1 cellular context compared by ENCODE assay signal in genomic region chr22:39250131-39250530, GRCh38.
TF ChIP-seq lines count a peak whose summit lies in the region.

No MANE protein-coding gene starts in this region.

TF ChIP-seq in H1, 55 proteins besides CTCF, POLR2A, EP300 and RAD21 (continued from another document):
- no peak for TF ChIP-seq USF2 (IDR thresholded peaks at IDR 0.05; ENCODE audit: low read length)
- no peak for TF ChIP-seq SUZ12 (IDR thresholded peaks at IDR 0.05; ENCODE audit: low read length)
- no peak for TF ChIP-seq MAFK (IDR thresholded peaks at IDR 0.05; ENCODE audit: low read depth, low read length)
- no peak for TF ChIP-seq SIRT6 (IDR thresholded peaks at IDR 0.05; ENCODE audit: low read length)
- TF ChIP-seq E2F6 (IDR thresholded peaks at IDR 0.05), result no peak
- no peak for TF ChIP-seq TCF12 (IDR thresholded peaks at IDR 0.05; ENCODE audit: low read depth, low read length)
- TF ChIP-seq TAF1 (IDR thresholded peaks at IDR 0.05; ENCODE audit: low read depth, low read length), result no peak
- no peak for TF ChIP-seq MAX (IDR thresholded peaks at IDR 0.05)
- TF ChIP-seq PHF8 (conservative IDR thresholded peaks at IDR 0.05; ENCODE audit: low read depth, low read length), result no peak
- TF ChIP-seq BACH1 (IDR thresholded peaks at IDR 0.05; ENCODE audit: low read length), result no peak
- no peak for TF ChIP-seq RXRA (IDR thresholded peaks at IDR 0.05; ENCODE audit: insufficient read depth, low read depth, low read length)
